Comparison of ENCODE assay signal across 8 cellular contexts in genomic region chr6:30260036-30260504, GRCh38. TPM values are rescaled to one million over a fixed set of nuclear protein-coding genes. Genes with fewer than 3 reads are reported as not detected.
DNase-seq lines count a peak whose midpoint lies in the region; ATAC-seq and TF ChIP-seq lines count a peak whose summit lies in the region.

No MANE protein-coding gene starts in this region.

- peak overlapping the region in 3 of 4 donors; percentile 71 to 77 (median 74) for H3K27ac ChIP-seq in gastrocnemius medialis

- intact Hi-C loops in activated T-helper 1 cell treated with anti-CD3 and anti-CD28 coated beads, Interleukin-12 subunit alpha, Interleukin-12 subunit beta, Interleukin-2, Interleukin-4 antibody, amounts not matched to agents 30 ng/mL and 10 ng/mL and 1 ng/mL, durations not matched to agents 14 hours and 24 hours and 36 hours (cut with micrococcal nuclease), result no loop called here
- intact Hi-C loops in left cardiac atrium (cut with DNase I) (no loop called here), gastrocnemius medialis (cut with DNase I; ENCODE audit: low total_unique reads) (no loop called here)

- H3K9me3 Mint-ChIP-seq in activated T-helper 1 cell treated with anti-CD3 and anti-CD28 coated beads, Interleukin-12 subunit alpha, Interleukin-12 subunit beta, Interleukin-2, Interleukin-4 antibody, amounts not matched to agents 30 ng/mL and 10 ng/mL and 1 ng/mL, durations not matched to agents 14 hours and 24 hours and 36 hours, result no peaks in the 10 kb centered on the region

- peaks cover 15% of the 10 kb centered on the region for H3K4me1 Mint-ChIP-seq in activated T-helper 1 cell treated with anti-CD3 and anti-CD28 coated beads, Interleukin-12 subunit alpha, Interleukin-12 subunit beta, Interleukin-2, Interleukin-4 antibody, amounts not matched to agents 30 ng/mL and 10 ng/mL and 1 ng/mL, durations not matched to agents 14 hours and 24 hours and 36 hours (ENCODE audit: low read depth)

- H3K27me3 Mint-ChIP-seq in activated T-helper 1 cell treated with anti-CD3 and anti-CD28 coated beads, Interleukin-12 subunit alpha, Interleukin-12 subunit beta, Interleukin-2, Interleukin-4 antibody, amounts not matched to agents 30 ng/mL and 10 ng/mL and 1 ng/mL, durations not matched to agents 14 hours and 24 hours and 36 hours (ENCODE audit: insufficient read depth), result peaks cover 19% of the 10 kb centered on the region

- TF ChIP-seq CTCF in GM12865 (IDR thresholded peaks at IDR 0.05; ENCODE audit: insufficient read depth, low read depth, low read length, missing control alignments), result no peak
- peak in 1 of 5 experiments; percentile 3 for TF ChIP-seq CTCF in gastrocnemius medialis (IDR thresholded peaks at IDR 0.05 in 4 of 5, conservative IDR thresholded peaks at IDR 0.05 in 1 of 5)

- peak overlapping the region; percentile 87 for H3K4me3 Mint-ChIP-seq in activated T-helper 1 cell treated with anti-CD3 and anti-CD28 coated beads, Interleukin-12 subunit alpha, Interleukin-12 subunit beta, Interleukin-2, Interleukin-4 antibody, amounts not matched to agents 30 ng/mL and 10 ng/mL and 1 ng/mL, durations not matched to agents 14 hours and 24 hours and 36 hours

- peaks cover 17% of the 10 kb centered on the region for H3K36me3 Mint-ChIP-seq in activated T-helper 1 cell treated with anti-CD3 and anti-CD28 coated beads, Interleukin-12 subunit alpha, Interleukin-12 subunit beta, Interleukin-2, Interleukin-4 antibody, amounts not matched to agents 30 ng/mL and 10 ng/mL and 1 ng/mL, durations not matched to agents 14 hours and 24 hours and 36 hours (ENCODE audit: low read depth)

- in situ Hi-C loops in gastrocnemius medialis (cut with MboI; ENCODE audit: low sequenced_read_pairs in 4 of 4), result no loop called here

- H3K36me3 ChIP-seq in gastrocnemius medialis, result no peaks in the 10 kb centered on the region

- H3K4me3 ChIP-seq in GM12865 (ENCODE audit: low read depth, low read length), result peak overlapping the region; percentile 82
- peak overlapping the region; percentile 70 to 94 (median 84) for H3K4me3 ChIP-seq in gastrocnemius medialis

- ATAC-seq in HG03520 (IDR thresholded peaks at IDR 0.05; ENCODE audit: unreplicated experiment) (peak; percentile 18), left cardiac atrium (peak; percentile 21 to 23), gastrocnemius medialis (peak in 1 of 2 donors; percentile 19), HG02588 (IDR thresholded peaks at IDR 0.05; ENCODE audit: unreplicated experiment) (no peak), HG02970 (IDR thresholded peaks at IDR 0.05; ENCODE audit: low FRiP score, unreplicated experiment) (no peak)

- H3K9me3 ChIP-seq in gastrocnemius medialis, result no peaks in the 10 kb centered on the region

- peaks cover 4 to 10% of the 10 kb centered on the region in 2 donors for H3K4me1 ChIP-seq in gastrocnemius medialis

- no peaks in the 10 kb centered on the region for H3K27me3 ChIP-seq in gastrocnemius medialis

- DNase-seq in GM12865 (ENCODE audit: low read depth) (peak; percentile 34), left cardiac atrium (peak; percentile 19), gastrocnemius medialis (no peak), NOMO-1 (lab: John Stamatoyannopoulos, UW; ENCODE audit: unreplicated experiment in 2 of 2) (no peak)
- DNase-seq in activated T-helper 1 cell treated with anti-CD3 and anti-CD28 coated beads, Interleukin-12 subunit alpha, Interleukin-12 subunit beta, Interleukin-2, Interleukin-4 antibody, amounts not matched to agents 30 ng/mL and 10 ng/mL and 1 ng/mL, durations not matched to agents 14 hours and 24 hours and 36 hours (ENCODE audit: low spot score), result peak; percentile 8

- H3K27ac Mint-ChIP-seq in activated T-helper 1 cell treated with anti-CD3 and anti-CD28 coated beads, Interleukin-12 subunit alpha, Interleukin-12 subunit beta, Interleukin-2, Interleukin-4 antibody, amounts not matched to agents 30 ng/mL and 10 ng/mL and 1 ng/mL, durations not matched to agents 14 hours and 24 hours and 36 hours, result no peak overlapping the region

- no peak for TF ChIP-seq POLR2A in gastrocnemius medialis (IDR thresholded peaks at IDR 0.05)

RNA-seq across cellular contexts. Expression of gene TRIM26, which starts 46.9 kb away (rescaled TPM):
- 61.6 and 64.7 TPM in 2 replicates for total RNA-seq in activated T-helper 1 cell treated with anti-CD3 and anti-CD28 coated beads, Interleukin-12 subunit alpha, Interleukin-12 subunit beta, Interleukin-2, Interleukin-4 antibody, amounts not matched to agents 30 ng/mL and 10 ng/mL and 1 ng/mL, durations not matched to agents 14 hours and 24 hours and 36 hours
- total RNA-seq in left cardiac atrium (10 to 100 TPM; 22.1 to 24.1 TPM), gastrocnemius medialis (10 to 100 TPM; 22.8 to 30.9 (median 25.1) TPM)

Comparison
In these comparisons a context has a peak if more than half of its experiments do, and no peak if none do; other contexts are left out.
1. DNase-seq: peak in GM12865 (single experiment), activated T-helper 1 cell treated with anti-CD3 and anti-CD28 coated beads, Interleukin-12 subunit alpha, Interleukin-12 subunit beta, Interleukin-2, Interleukin-4 antibody, amounts not matched to agents 30 ng/mL and 10 ng/mL and 1 ng/mL, durations not matched to agents 14 hours and 24 hours and 36 hours (single experiment) and left cardiac atrium (single experiment); none in gastrocnemius medialis (0 of 2) and NOMO-1 (0 of 2).
2. ATAC-seq: peak in HG03520 (single experiment) and left cardiac atrium (2 of 2); none in HG02588 (single experiment) and HG02970 (single experiment).